In the genomic region with DNA sequence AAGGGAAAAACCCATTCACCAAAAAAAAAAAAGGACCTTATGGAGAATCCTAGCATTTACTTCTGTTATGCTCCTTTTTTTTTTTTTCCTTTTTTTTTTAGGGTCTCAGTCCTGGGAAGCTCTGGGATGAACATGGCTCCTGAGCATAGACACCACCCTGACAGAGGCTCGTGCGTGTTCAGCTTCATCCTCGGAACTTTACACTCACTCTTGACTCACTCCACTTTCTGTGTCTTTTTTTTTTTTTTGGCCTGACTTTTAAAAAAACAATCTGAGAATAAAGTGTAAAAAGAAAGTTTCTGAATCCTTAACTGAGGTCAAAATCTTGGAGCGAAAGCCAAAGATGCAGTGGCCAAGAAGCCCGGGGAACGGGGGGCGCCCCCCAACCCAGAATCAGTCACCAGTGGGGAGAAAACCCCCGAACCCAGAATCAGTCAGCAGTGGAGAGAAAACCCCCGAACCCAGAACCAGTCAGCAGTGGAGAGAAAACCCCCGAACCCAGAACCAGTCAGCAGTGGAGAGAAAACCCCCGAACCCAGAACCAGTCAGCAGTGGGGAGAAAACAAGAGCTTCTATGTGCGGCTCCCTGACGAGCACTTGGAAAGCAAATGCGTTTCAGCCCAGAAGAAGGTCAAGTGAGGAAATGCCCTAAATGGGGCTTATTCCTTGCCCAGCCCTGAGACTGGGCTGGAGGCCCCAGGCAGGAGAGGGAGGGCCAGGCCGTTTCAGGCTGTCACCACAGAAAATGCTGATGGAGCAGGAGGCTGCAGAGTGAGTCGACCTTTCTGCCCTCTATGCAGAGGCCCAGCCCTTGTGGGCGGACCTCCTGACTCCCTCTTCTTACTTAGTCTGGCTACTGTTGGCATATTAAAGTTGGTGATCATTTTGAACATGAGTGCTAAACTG, we compare ENCODE assay signal across 11 cellular contexts. TPM values are rescaled to one million over a fixed set of nuclear protein-coding genes. Genes with fewer than 3 reads are reported as not detected.
DNase-seq lines count a peak whose midpoint lies in the region; ATAC-seq and TF ChIP-seq lines count a peak whose summit lies in the region.
"Had no signal": no experiment of that assay in that cellular context is flagged by ENCODE, and none has a peak within 500 bp of the region (broad histone marks: within the 10 kb centered on the region; RNA-seq: fewer than 3 reads in every experiment).

No MANE protein-coding gene starts in this region.

- CTCF ChIA-PET in MCF 10A (lab: Yijun Ruan, JAX), result interaction anchor here (1.3 kb wide), 1 partner anchor 210 kb away, joined by 4 read pairs; no protein-coding TSS in a partner anchor

- no peak overlapping the region for H3K27ac Mint-ChIP-seq in MCF 10A (ENCODE audit: low read depth, unreplicated experiment)
- H3K27ac Mint-ChIP-seq: activated naive CD8-positive, alpha-beta T cell had no signal

- peaks cover 30% of the 10 kb centered on the region for H3K4me1 Mint-ChIP-seq in MCF 10A (ENCODE audit: insufficient read depth, unreplicated experiment)

- no peak for TF ChIP-seq POLR2A in stomach (IDR thresholded peaks at IDR 0.05)

- H3K4me3 ChIP-seq in GM23248, result no peak overlapping the region
- no peak overlapping the region for H3K4me3 ChIP-seq in stomach
- H3K4me3 ChIP-seq: left lung had no signal

- H3K79me2 ChIP-seq in GM23248 (ENCODE audit: insufficient read depth), result no peaks in the 10 kb centered on the region

- WGBS in GM23248 (ENCODE audit: low coverage in 1 of 2, low lambda C conversion rate in 2 of 2, missing lambda C conversion rate in 2 of 2), 2 experiments, result 60 to 61% methylated on average over 15 to 17 of the region's 17 CpGs
- WGBS in stomach, 5 donors, result 58 to 72% (median 64%) methylated on average over 16 to 17 of the region's 17 CpGs

- no peaks in the 10 kb centered on the region for H3K27me3 Mint-ChIP-seq in MCF 10A (ENCODE audit: insufficient read depth, unreplicated experiment)

- TF ChIP-seq CTCF in stomach (IDR thresholded peaks at IDR 0.05) (no peak), MCF 10A (IDR thresholded peaks at IDR 0.05; ENCODE audit: unreplicated experiment) (no peak)

- BruUV-seq in MCF 10A (replicated peaks; lab: Mats Ljungman, UMichigan), result no TSS peak

- H3K9me3 ChIP-seq in GM23248 (ENCODE audit: low read depth), result no peaks in the 10 kb centered on the region
- H3K9me3 ChIP-seq in stomach, result no peaks in the 10 kb centered on the region
- H3K9me3 ChIP-seq: left lung had no signal

- no peaks in the 10 kb centered on the region for H3K36me3 Mint-ChIP-seq in MCF 10A (ENCODE audit: insufficient read depth, unreplicated experiment)
- H3K36me3 Mint-ChIP-seq: activated naive CD8-positive, alpha-beta T cell had no signal

- H3K4me2 ChIP-seq in GM23248 (ENCODE audit: unreplicated experiment), result peak overlapping the region; percentile 16

- peak; percentile 87 for DNase-seq in GM23248
- peak; percentile 47 for DNase-seq in amniotic epithelial cell (ENCODE audit: low read depth)
- DNase-seq in iPS-NIHi11 (ENCODE audit: low spot score), result peak; percentile 41
- DNase-seq in stomach, result no peak
- no peak for DNase-seq in NCI-H146 treated with DMSO at 0.1 percent for 48 hours (lab: John Stamatoyannopoulos, UW; ENCODE audit: unreplicated experiment)
- no peak for DNase-seq in MCF 10A (ENCODE audit: unreplicated experiment)
- DNase-seq in NCI-H1048 (lab: John Stamatoyannopoulos, UW), result no peak
- DNase-seq: left lung had no signal

- H3K9me3 Mint-ChIP-seq in MCF 10A (ENCODE audit: unreplicated experiment), result no peaks in the 10 kb centered on the region

- H3K27me3 ChIP-seq in GM23248 (replicated peaks; ENCODE audit: insufficient read depth) (no peaks in the 10 kb centered on the region), stomach (no peaks in the 10 kb centered on the region)
- H3K27me3 ChIP-seq: left lung had no signal

- no peak for ATAC-seq in GM21717 (IDR thresholded peaks at IDR 0.05; ENCODE audit: unreplicated experiment)
- ATAC-seq: left lung had no signal

- peak overlapping the region; percentile 44 for H3K9ac ChIP-seq in GM23248

- peak overlapping the region; percentile 65 for H2AFZ ChIP-seq in GM23248

- H3K27ac ChIP-seq in GM23248 (peak overlapping the region; percentile 42), stomach (peak overlapping the region in 4 of 5 donors; percentile 36 to 73 (median 59))
- H3K27ac ChIP-seq: epithelial cell of prostate, left lung had no signal

- peaks cover 42% of the 10 kb centered on the region for H3F3A ChIP-seq in GM23248 (ENCODE audit: insufficient read depth)

- intact Hi-C loops in stomach (cut with DNase I; ENCODE audit: low total_unique reads), result loop anchor here (5.0 kb wide), 1 partner anchor 121 kb away; no protein-coding TSS in a partner anchor
- intact Hi-C loops in MCF 10A (cut with micrococcal nuclease), result loop anchor here (10.0 kb wide), 1 partner anchor 424 kb away; no protein-coding TSS in a partner anchor

- H3K4me1 ChIP-seq in GM23248 (ENCODE audit: insufficient read depth) (peaks cover 40% of the 10 kb centered on the region), stomach (peaks cover 10 to 37% (median 20%) of the 10 kb centered on the region in 4 donors)

- H4K20me1 ChIP-seq in GM23248 (ENCODE audit: insufficient read depth), result no peaks in the 10 kb centered on the region

- POLR2A ChIA-PET in MCF 10A (lab: Yijun Ruan, JAX), result interaction anchor here (0.6 to 1.0 kb wide), 2 partner anchors 35 to 50 kb away, joined by 3 to 5 read pairs; no protein-coding TSS in a partner anchor

- H3K9me2 ChIP-seq in GM23248 (ENCODE audit: insufficient read depth), result no peaks in the 10 kb centered on the region

- in situ Hi-C loops in GM23248 (cut with MboI), result no loop called here

- H3K36me3 ChIP-seq in GM23248 (ENCODE audit: low read depth) (no peaks in the 10 kb centered on the region), stomach (no peaks in the 10 kb centered on the region)
- H3K36me3 ChIP-seq: left lung had no signal

- TF ChIP-seq EP300 in stomach (IDR thresholded peaks at IDR 0.05), result no peak

- no peak overlapping the region for H3K4me3 Mint-ChIP-seq in MCF 10A (ENCODE audit: unreplicated experiment)
- H3K4me3 Mint-ChIP-seq: activated naive CD8-positive, alpha-beta T cell had no signal

RNA-seq across cellular contexts. Expression of a gene that starts 19.0 kb away (rescaled TPM):
- 137 and 159 TPM in 2 replicates for total RNA-seq in GM23248 (2014; rRNA removed; shearing (Covaris generic))
- polyA plus RNA-seq in GM23248 (2016; fragmentation: Nextera tagmentation; extraction: Ambion mirVana) (133 TPM in 2 replicates), stomach (10 to 100 TPM; 14.1 to 62.9 (median 20.0) TPM)
- total RNA-seq in stomach (100 to 1,000 TPM in 1 of 5 donors, 10 to 100 TPM in 4; 11.2 to 155 (median 38.7) TPM), MCF 10A (2022) (164 and 186 TPM in 2 replicates)

Comparison
In these comparisons a context has a peak if more than half of its experiments do, and no peak if none do; other contexts are left out.
1. DNase-seq: peak in GM23248 (single experiment), amniotic epithelial cell (single experiment) and iPS-NIHi11 (single experiment); none in stomach (single experiment), NCI-H146 treated with DMSO at 0.1 percent for 48 hours (single experiment), MCF 10A (single experiment) and NCI-H1048 (single experiment).